Comparison of ENCODE assay signal across 1 cellular context in the genomic region with DNA sequence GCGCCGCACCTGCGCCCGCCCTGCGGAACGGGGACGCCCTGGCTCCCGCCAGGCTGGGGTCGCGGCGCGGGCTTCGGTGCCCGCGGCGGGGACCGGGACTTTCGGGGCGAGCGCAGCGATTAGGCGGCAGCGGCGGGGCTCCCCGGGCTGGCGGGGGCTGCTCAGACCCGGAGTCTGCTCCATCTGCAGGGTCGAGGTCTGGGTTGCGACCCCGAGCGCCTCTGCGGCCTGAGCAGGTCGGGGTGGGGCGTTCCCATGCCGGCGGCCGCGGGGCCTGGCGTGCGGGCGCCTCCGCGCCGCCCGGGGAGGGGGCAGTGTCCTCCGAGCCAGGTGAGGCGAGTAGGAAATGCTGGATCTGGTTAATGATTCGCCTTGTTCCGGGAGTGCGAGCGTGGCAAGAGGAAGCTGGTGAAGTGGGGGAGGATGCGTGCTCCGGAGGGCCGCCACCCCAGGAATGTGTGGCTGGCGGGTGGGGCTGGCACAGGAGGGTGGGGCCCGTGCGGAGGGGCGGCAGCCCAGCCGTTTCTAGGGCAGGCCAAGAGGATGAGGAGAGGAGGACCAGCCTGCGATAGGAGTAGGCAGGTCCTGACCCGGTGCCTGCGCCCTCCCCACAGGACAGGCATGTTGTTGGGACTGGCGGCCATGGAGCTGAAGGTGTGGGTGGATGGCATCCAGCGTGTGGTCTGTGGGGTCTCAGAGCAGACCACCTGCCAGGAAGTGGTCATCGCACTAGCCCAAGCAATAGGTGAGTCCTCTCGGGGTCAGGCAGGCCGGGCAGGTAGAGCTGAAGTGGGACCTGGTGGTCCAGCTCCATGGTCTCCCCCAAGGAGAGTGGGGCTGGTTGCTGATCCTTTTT.
TF ChIP-seq lines count a peak whose summit lies in the region.

No MANE protein-coding gene starts in this region.

TF ChIP-seq in K562, 482 proteins besides CTCF, POLR2A, EP300 and RAD21 (continues in another document):
- TF ChIP-seq HNRNPK (IDR thresholded peaks at IDR 0.05; ENCODE audit: low read depth, low read length, poor library complexity, severe bottlenecking), result no peak
- TF ChIP-seq CBFA2T3 (IDR thresholded peaks at IDR 0.05), result no peak
- TF ChIP-seq, protein P1, sequence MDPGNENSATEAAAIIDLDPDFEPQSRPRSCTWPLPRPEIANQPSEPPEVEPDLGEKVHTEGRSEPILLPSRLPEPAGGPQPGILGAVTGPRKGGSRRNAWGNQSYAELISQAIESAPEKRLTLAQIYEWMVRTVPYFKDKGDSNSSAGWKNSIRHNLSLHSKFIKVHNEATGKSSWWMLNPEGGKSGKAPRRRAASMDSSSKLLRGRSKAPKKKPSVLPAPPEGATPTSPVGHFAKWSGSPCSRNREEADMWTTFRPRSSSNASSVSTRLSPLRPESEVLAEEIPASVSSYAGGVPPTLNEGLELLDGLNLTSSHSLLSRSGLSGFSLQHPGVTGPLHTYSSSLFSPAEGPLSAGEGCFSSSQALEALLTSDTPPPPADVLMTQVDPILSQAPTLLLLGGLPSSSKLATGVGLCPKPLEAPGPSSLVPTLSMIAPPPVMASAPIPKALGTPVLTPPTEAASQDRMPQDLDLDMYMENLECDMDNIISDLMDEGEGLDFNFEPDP (CRISPR knock-in tag; IDR thresholded peaks at IDR 0.05), result no peak
- peak; percentile 27 to 37; a peak in 1 of 4 replicates for TF ChIP-seq SIN3A (IDR thresholded peaks at IDR 0.05; ENCODE audit: borderline replicate concordance in 2 of 2, control insufficient read depth in 1 of 2, low read depth in 2 of 2, low read length in 2 of 2)
- peak; percentile 82 for TF ChIP-seq SAP30 (IDR thresholded peaks at IDR 0.05; ENCODE audit: borderline replicate concordance, insufficient read depth, low read depth, low read length, poor library complexity, severe bottlenecking)
- TF ChIP-seq TEAD4 (IDR thresholded peaks at IDR 0.05; ENCODE audit: low read length), result peak; percentile 58; the same call in 1 of the 2 replicates
- no peak for TF ChIP-seq TEAD4 (CRISPR knock-in tag; IDR thresholded peaks at IDR 0.05; ENCODE audit: borderline replicate concordance)
- no peak for TF ChIP-seq KLF6 (CRISPR knock-in tag; IDR thresholded peaks at IDR 0.05; ENCODE audit: borderline replicate concordance)
- no peak for TF ChIP-seq WHSC1 (IDR thresholded peaks at IDR 0.05; ENCODE audit: low read length)
- TF ChIP-seq ZKSCAN8 (CRISPR knock-in tag; IDR thresholded peaks at IDR 0.05), result no peak
- TF ChIP-seq ZNF740 (CRISPR knock-in tag; IDR thresholded peaks at IDR 0.05), result 0 out of 2 replicates have a peak, but pooled peaks have one; percentile 21
- no peak for TF ChIP-seq ZNF740 (tag; IDR thresholded peaks at IDR 0.05)
- no peak for TF ChIP-seq ZNF57 (CRISPR knock-in tag; IDR thresholded peaks at IDR 0.05)
- no peak for TF ChIP-seq HCFC1 (IDR thresholded peaks at IDR 0.05; ENCODE audit: low read depth, low read length)
- TF ChIP-seq ZBTB7A (IDR thresholded peaks at IDR 0.05; ENCODE audit: borderline replicate concordance, control insufficient read depth, low read depth, low read length), result peak; percentile 66; the same call in 1 of the 2 replicates
- TF ChIP-seq REST (CRISPR knock-in tag; IDR thresholded peaks at IDR 0.05; ENCODE audit: low read depth), result peak; percentile 50; the same call in 1 of the 2 replicates
- TF ChIP-seq GATAD2A (IDR thresholded peaks at IDR 0.05), result no peak
- no peak for TF ChIP-seq ETV6 (IDR thresholded peaks at IDR 0.05; ENCODE audit: borderline replicate concordance in 1 of 2, low read depth in 2 of 2, low read length in 1 of 2)
- TF ChIP-seq ETV6 (CRISPR knock-in tag; IDR thresholded peaks at IDR 0.05; ENCODE audit: borderline replicate concordance), result no peak
- 0 out of 4 replicates have a peak, but pooled peaks of 1 of the 2 experiments have one; percentile 45 for TF ChIP-seq TEAD1 (CRISPR knock-in tag; IDR thresholded peaks at IDR 0.05)
- TF ChIP-seq, protein P2, sequence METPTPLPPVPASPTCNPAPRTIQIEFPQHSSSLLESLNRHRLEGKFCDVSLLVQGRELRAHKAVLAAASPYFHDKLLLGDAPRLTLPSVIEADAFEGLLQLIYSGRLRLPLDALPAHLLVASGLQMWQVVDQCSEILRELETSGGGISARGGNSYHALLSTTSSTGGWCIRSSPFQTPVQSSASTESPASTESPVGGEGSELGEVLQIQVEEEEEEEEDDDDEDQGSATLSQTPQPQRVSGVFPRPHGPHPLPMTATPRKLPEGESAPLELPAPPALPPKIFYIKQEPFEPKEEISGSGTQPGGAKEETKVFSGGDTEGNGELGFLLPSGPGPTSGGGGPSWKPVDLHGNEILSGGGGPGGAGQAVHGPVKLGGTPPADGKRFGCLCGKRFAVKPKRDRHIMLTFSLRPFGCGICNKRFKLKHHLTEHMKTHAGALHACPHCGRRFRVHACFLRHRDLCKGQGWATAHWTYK (CRISPR knock-in tag; IDR thresholded peaks at IDR 0.05), result 0 out of 2 replicates have a peak, but pooled peaks have one; percentile 55
- TF ChIP-seq, protein P3, sequence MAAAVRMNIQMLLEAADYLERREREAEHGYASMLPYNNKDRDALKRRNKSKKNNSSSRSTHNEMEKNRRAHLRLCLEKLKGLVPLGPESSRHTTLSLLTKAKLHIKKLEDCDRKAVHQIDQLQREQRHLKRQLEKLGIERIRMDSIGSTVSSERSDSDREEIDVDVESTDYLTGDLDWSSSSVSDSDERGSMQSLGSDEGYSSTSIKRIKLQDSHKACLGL (CRISPR knock-in tag; IDR thresholded peaks at IDR 0.05; ENCODE audit: borderline replicate concordance, poor library complexity, severe bottlenecking), result no peak
- peak; percentile 23 for TF ChIP-seq RBBP5 (IDR thresholded peaks at IDR 0.05; ENCODE audit: borderline replicate concordance, insufficient read depth, low read length, poor library complexity, severe bottlenecking)
- TF ChIP-seq, protein P4, sequence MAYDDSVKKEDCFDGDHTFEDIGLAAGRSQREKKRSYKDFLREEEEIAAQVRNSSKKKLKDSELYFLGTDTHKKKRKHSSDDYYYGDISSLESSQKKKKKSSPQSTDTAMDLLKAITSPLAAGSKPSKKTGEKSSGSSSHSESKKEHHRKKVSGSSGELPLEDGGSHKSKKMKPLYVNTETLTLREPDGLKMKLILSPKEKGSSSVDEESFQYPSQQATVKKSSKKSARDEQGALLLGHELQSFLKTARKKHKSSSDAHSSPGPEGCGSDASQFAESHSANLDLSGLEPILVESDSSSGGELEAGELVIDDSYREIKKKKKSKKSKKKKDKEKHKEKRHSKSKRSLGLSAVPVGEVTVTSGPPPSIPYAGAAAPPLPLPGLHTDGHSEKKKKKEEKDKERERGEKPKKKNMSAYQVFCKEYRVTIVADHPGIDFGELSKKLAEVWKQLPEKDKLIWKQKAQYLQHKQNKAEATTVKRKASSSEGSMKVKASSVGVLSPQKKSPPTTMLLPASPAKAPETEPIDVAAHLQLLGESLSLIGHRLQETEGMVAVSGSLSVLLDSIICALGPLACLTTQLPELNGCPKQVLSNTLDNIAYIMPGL (CRISPR knock-in tag; IDR thresholded peaks at IDR 0.05), result 0 out of 2 replicates have a peak, but pooled peaks have one; percentile 38
- TF ChIP-seq E2F6 (IDR thresholded peaks at IDR 0.05; ENCODE audit: borderline replicate concordance in 1 of 2, extremely low read depth in 1 of 2, insufficient read depth in 1 of 2, insufficient read length in 1 of 2, low read depth in 1 of 2, low read length in 1 of 2, poor library complexity in 1 of 2, severe bottlenecking in 1 of 2), result peak in 1 of 2 experiments; percentile 36
- TF ChIP-seq E2F1 (CRISPR knock-in tag; IDR thresholded peaks at IDR 0.05), result 0 out of 2 replicates have a peak, but pooled peaks have one; percentile 30
- no peak for TF ChIP-seq KDM2B (CRISPR knock-in tag; IDR thresholded peaks at IDR 0.05)
- no peak for TF ChIP-seq MCM5 (IDR thresholded peaks at IDR 0.05; ENCODE audit: low read depth)
- no peak for TF ChIP-seq MBD2 (IDR thresholded peaks at IDR 0.05; ENCODE audit: borderline replicate concordance, low read depth)
- 0 out of 2 replicates have a peak, but pooled peaks have one; percentile 41 for TF ChIP-seq E2F3 (CRISPR knock-in tag; IDR thresholded peaks at IDR 0.05)
- TF ChIP-seq POLR2G (IDR thresholded peaks at IDR 0.05; ENCODE audit: low read depth, low read length), result peak; percentile 40; the same call in 1 of the 2 replicates
- TF ChIP-seq GATAD2B (IDR thresholded peaks at IDR 0.05; ENCODE audit: borderline replicate concordance), result 0 out of 2 replicates have a peak, but pooled peaks have one; percentile 58
- TF ChIP-seq GABPA (tag; conservative IDR thresholded peaks at IDR 0.05; ENCODE audit: low read depth), result no peak
- no peak for TF ChIP-seq ZNF778 (CRISPR knock-in tag; IDR thresholded peaks at IDR 0.05)
- TF ChIP-seq CTBP1 (IDR thresholded peaks at IDR 0.05; ENCODE audit: borderline replicate concordance), result peak; percentile 60; the same call in 1 of the 2 replicates
- no peak for TF ChIP-seq XRCC3 (IDR thresholded peaks at IDR 0.05)
- TF ChIP-seq KLF1 (tag; IDR thresholded peaks at IDR 0.05), result 0 out of 2 replicates have a peak, but pooled peaks have one; percentile 31
- no peak for TF ChIP-seq ZNF77 (CRISPR knock-in tag; IDR thresholded peaks at IDR 0.05)
- no peak for TF ChIP-seq ZNF764 (CRISPR knock-in tag; IDR thresholded peaks at IDR 0.05; ENCODE audit: low read depth)
- TF ChIP-seq MXI1 (IDR thresholded peaks at IDR 0.05; ENCODE audit: low read depth, low read length), result 0 out of 2 replicates have a peak, but pooled peaks have one; percentile 4
- TF ChIP-seq SMAD3 (CRISPR knock-in tag; conservative IDR thresholded peaks at IDR 0.05), result no peak
- peak; percentile 51 to 52; a peak in 2 of 4 replicates for TF ChIP-seq NRF1 (conservative IDR thresholded peaks at IDR 0.05 in 1 of 2, IDR thresholded peaks at IDR 0.05 in 1 of 2)
- TF ChIP-seq CBX8 (IDR thresholded peaks at IDR 0.05; ENCODE audit: borderline replicate concordance, extremely low read depth, low read depth, low read length, poor library complexity, severe bottlenecking), result no peak
- no peak for TF ChIP-seq NCOA4 (IDR thresholded peaks at IDR 0.05; ENCODE audit: partially characterized antibody)
- TF ChIP-seq TSHZ1 (CRISPR knock-in tag; IDR thresholded peaks at IDR 0.05), result no peak
